In the genomic region with DNA sequence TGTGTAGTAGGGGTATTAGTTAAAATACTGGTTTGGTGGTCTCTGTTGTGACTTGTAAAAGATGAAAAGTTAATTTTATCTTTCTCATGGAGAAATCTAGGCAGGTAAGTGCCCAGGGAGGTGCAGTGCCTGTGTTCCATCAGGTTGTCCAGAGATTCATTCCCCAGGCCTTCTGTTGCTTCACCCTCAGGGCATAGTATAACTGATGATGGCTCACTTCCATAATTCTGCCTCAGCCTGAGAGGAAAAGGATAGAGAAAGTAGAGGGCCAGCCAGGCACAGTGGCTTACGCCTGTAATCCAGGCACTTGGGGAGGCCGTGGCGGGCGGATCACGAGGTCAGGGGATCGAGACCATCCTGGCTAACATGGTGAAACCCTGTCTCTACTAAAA, we compare ENCODE assay signal across 30 cellular contexts.
DNase-seq lines count a peak whose midpoint lies in the region; ATAC-seq and TF ChIP-seq lines count a peak whose summit lies in the region.
"Had no signal": no experiment of that assay in that cellular context is flagged by ENCODE, and none has a peak within 500 bp of the region (broad histone marks: within the 10 kb centered on the region; RNA-seq: fewer than 3 reads in every experiment).

No MANE protein-coding gene starts in this region.

- no peaks in the 10 kb centered on the region for H3K4me1 ChIP-seq in esophagus muscularis mucosa
- H3K4me1 ChIP-seq: colonic mucosa, heart right ventricle, psoas muscle, upper lobe of left lung had no signal

- DNase-seq in GM04504 (ENCODE audit: low read depth): peak; percentile 43
- peak; percentile 19 for DNase-seq in fibroblast of the aortic adventitia (ENCODE audit: low read depth)
- no peak for DNase-seq in Ammon's horn (ENCODE audit: low spot score)
- no peak for DNase-seq in NCI-H2171 treated with DMSO at 0.1 percent for 48 hours (lab: John Stamatoyannopoulos, UW)
- no peak for DNase-seq in esophagus muscularis mucosa (ENCODE audit: extremely low spot score)
- DNase-seq: activated CD4-positive, alpha-beta T cell treated with anti-CD3 and anti-CD28 coated beads for 48 hours; activated CD8-positive, alpha-beta memory T cell treated with anti-CD3 and anti-CD28 coated beads for 24 hours; activated effector memory CD4-positive, alpha-beta T cell treated with Interleukin-2 at 50 U/mL for 16 hours; aorta; CD4-positive, alpha-beta T cell; colonic mucosa; DND-41; effector CD8-positive, alpha-beta T cell; heart right ventricle; Karpas-422; kidney; naive B cell; NCI-H1417 treated with DMSO at 0.1 percent for 48 hours; NCI-H2081; NCI-H2227 treated with DMSO at 0.1 percent for 48 hours; NCI-H526 treated with DMSO at 0.1 percent for 48 hours; psoas muscle; Right ventricle myocardium superior; stimulated activated CD4-positive, alpha-beta T cell treated with anti-CD3 and anti-CD28 coated beads, Interleukin-15, amount 100 ng/mL, for 24 hours had no signal

- H3K9me3 ChIP-seq in esophagus muscularis mucosa: no peaks in the 10 kb centered on the region
- H3K9me3 ChIP-seq: colonic mucosa, neutrophil, upper lobe of left lung had no signal

- no peaks in the 10 kb centered on the region for H3K36me3 ChIP-seq in esophagus muscularis mucosa
- H3K36me3 ChIP-seq: colonic mucosa, heart right ventricle, neutrophil, upper lobe of left lung had no signal

- TF ChIP-seq EP300 in esophagus muscularis mucosa (IDR thresholded peaks at IDR 0.05): no peak

- no peak overlapping the region for H3K27ac ChIP-seq in esophagus muscularis mucosa (replicated peaks in 1 of 4)
- H3K27ac ChIP-seq: colonic mucosa, heart right ventricle, neutrophil, psoas muscle, upper lobe of left lung had no signal

- H3K4me3 ChIP-seq in fibroblast of the aortic adventitia (ENCODE audit: low read depth, low read length): no peak overlapping the region
- H3K4me3 ChIP-seq in esophagus muscularis mucosa: no peak overlapping the region
- H3K4me3 ChIP-seq: colonic mucosa, heart right ventricle, psoas muscle, upper lobe of left lung had no signal

- TF ChIP-seq POLR2A in esophagus muscularis mucosa (IDR thresholded peaks at IDR 0.05; ENCODE audit: low read depth): no peak

- 91% methylated on average over 6 of the region's 6 CpGs for WGBS in esophagus muscularis mucosa

- no peaks in the 10 kb centered on the region for H3K27me3 ChIP-seq in esophagus muscularis mucosa
- H3K27me3 ChIP-seq: colonic mucosa, heart right ventricle, neutrophil, upper lobe of left lung had no signal

- intact Hi-C loops in esophagus muscularis mucosa (cut with DNase I): no loop called here

- ATAC-seq in SK-N-SH treated with all-trans-retinoic acid at 6 μM for 48 hours (peak; percentile 3; the same call in 2 of the 3 replicates), GM21576 (IDR thresholded peaks at IDR 0.05; ENCODE audit: unreplicated experiment) (no peak)
- ATAC-seq: heart right ventricle; psoas muscle; sciatic nerve; stimulated activated effector memory CD8-positive, alpha-beta T cell treated with anti-CD3 and anti-CD28 coated beads, Interleukin-12 subunit alpha, Interleukin-12 subunit beta, amount 100 ng/mL, for 72 hours had no signal

- no peak for TF ChIP-seq CTCF in fibroblast of the aortic adventitia (IDR thresholded peaks at IDR 0.05; ENCODE audit: insufficient read depth, low read length)
- TF ChIP-seq CTCF in esophagus muscularis mucosa (IDR thresholded peaks at IDR 0.05): no peak

TF ChIP-seq in SK-N-SH treated with all-trans-retinoic acid at 6 μM for 48 hours, 23 proteins besides CTCF, POLR2A, EP300 and RAD21:
- TF ChIP-seq BACH2 (CRISPR knock-in tag; IDR thresholded peaks at IDR 0.05; ENCODE audit: borderline replicate concordance): no peak
- TF ChIP-seq TCF4 (CRISPR knock-in tag; IDR thresholded peaks at IDR 0.05; ENCODE audit: borderline replicate concordance): no peak
- no peak for TF ChIP-seq ESRRG (CRISPR knock-in tag; IDR thresholded peaks at IDR 0.05)
- TF ChIP-seq RARB (CRISPR knock-in tag; IDR thresholded peaks at IDR 0.05): no peak
- TF ChIP-seq CSRNP3 (CRISPR knock-in tag; IDR thresholded peaks at IDR 0.05): no peak
- TF ChIP-seq OSR1 (CRISPR knock-in tag; IDR thresholded peaks at IDR 0.05): no peak
- TF ChIP-seq SNAI2 (CRISPR knock-in tag; IDR thresholded peaks at IDR 0.05): no peak

Comparison
In these comparisons a context has a peak if more than half of its experiments do, and no peak if none do; other contexts are left out.
1. DNase-seq: peak in GM04504 (single experiment) and fibroblast of the aortic adventitia (single experiment); none in Ammon's horn (single experiment), NCI-H2171 treated with DMSO at 0.1 percent for 48 hours (single experiment) and esophagus muscularis mucosa (single experiment).